In genomic region chr17:20008242-20009051, GRCh38 we compare ENCODE assay signal across 8 cellular contexts. TPM values are rescaled to one million over a fixed set of nuclear protein-coding genes. Genes with fewer than 3 reads are reported as not detected.
DNase-seq lines count a peak whose midpoint lies in the region; ATAC-seq and TF ChIP-seq lines count a peak whose summit lies in the region.

No MANE protein-coding gene starts in this region.

- no peaks in the 10 kb centered on the region for H3K9me3 Mint-ChIP-seq in endodermal cell

- 35 to 39% methylated on average over 26 to 35 of the region's 35 CpGs for WGBS in endodermal cell (ENCODE audit: insufficient coverage in 1 of 2, insufficient read length in 1 of 2), 2 experiments

- H3K9me3 ChIP-seq in SU-DHL-6 (ENCODE audit: insufficient read depth, low read length), result no peaks in the 10 kb centered on the region
- H3K9me3 ChIP-seq in endodermal cell (ENCODE audit: control insufficient read depth, low read length), result no peaks in the 10 kb centered on the region
- H3K9me3 ChIP-seq in muscle layer of colon (ENCODE audit: low read length), result no peaks in the 10 kb centered on the region
- no peaks in the 10 kb centered on the region for H3K9me3 ChIP-seq in vagina

- peak overlapping the region; percentile 51 for H3K9ac ChIP-seq in SU-DHL-6 (ENCODE audit: low read length)
- H3K9ac ChIP-seq in endodermal cell (ENCODE audit: extremely low read depth, low read length, poor library complexity, severe bottlenecking), result no peak overlapping the region
- no peak overlapping the region for H3K9ac ChIP-seq in muscle layer of colon (ENCODE audit: low read length)

- H3K4me3 ChIP-seq in SU-DHL-6 (ENCODE audit: insufficient read depth, low read length, poor library complexity, severe bottlenecking) (peak overlapping the region; percentile 57), endodermal cell (ENCODE audit: low read length) (peak overlapping the region; percentile 91), muscle layer of colon (ENCODE audit: low read depth in 1 of 2, low read length in 2 of 2) (peak overlapping the region; percentile 57 to 82), vagina (peak overlapping the region; percentile 72 to 83)

- H4K20me1 ChIP-seq in SU-DHL-6 (ENCODE audit: low read depth, low read length), result no peaks in the 10 kb centered on the region

- H3K27me3 Mint-ChIP-seq in endodermal cell (ENCODE audit: insufficient read depth), result peaks cover 53% of the 10 kb centered on the region

- H3K27me3 ChIP-seq in SU-DHL-6 (ENCODE audit: low read length) (no peaks in the 10 kb centered on the region), endodermal cell (ENCODE audit: control insufficient read depth, insufficient read depth, low read length, poor library complexity, severe bottlenecking) (peaks cover 51% of the 10 kb centered on the region), muscle layer of colon (ENCODE audit: control insufficient read depth in 1 of 2, insufficient read depth in 2 of 2, low read length in 2 of 2) (peaks cover 12 to 37% of the 10 kb centered on the region in 2 donors), vagina (no peaks in the 10 kb centered on the region)

- H3K27ac ChIP-seq in SU-DHL-6 (ENCODE audit: low read depth, low read length), result no peak overlapping the region
- H3K27ac ChIP-seq in endodermal cell (ENCODE audit: low read depth, low read length), result no peak overlapping the region
- H3K27ac ChIP-seq in muscle layer of colon (ENCODE audit: low read depth, low read length), result no peak overlapping the region
- H3K27ac ChIP-seq in vagina, result peak overlapping the region; percentile 74

- H2AFZ ChIP-seq in SU-DHL-6 (ENCODE audit: low read depth, low read length, severe bottlenecking), result peak overlapping the region; percentile 100

- no peaks in the 10 kb centered on the region for H3K4me1 ChIP-seq in endodermal cell (ENCODE audit: control insufficient read depth, insufficient read depth, low read length)
- H3K4me1 ChIP-seq in muscle layer of colon (ENCODE audit: insufficient read depth, low read length), result peaks cover 5% of the 10 kb centered on the region
- peaks cover 11% of the 10 kb centered on the region for H3K4me1 ChIP-seq in vagina

- TF ChIP-seq CTCF in SU-DHL-6 (IDR thresholded peaks at IDR 0.05; ENCODE audit: insufficient read depth, low read length, poor library complexity, severe bottlenecking) (no peak), endodermal cell (conservative IDR thresholded peaks at IDR 0.05) (no peak), vagina (IDR thresholded peaks at IDR 0.05) (no peak)

- H3K79me2 ChIP-seq in SU-DHL-6 (ENCODE audit: insufficient read depth, low read length), result no peaks in the 10 kb centered on the region

- peak overlapping the region; percentile 93 for H3K4me2 ChIP-seq in SU-DHL-6 (ENCODE audit: low read depth, low read length, poor library complexity, severe bottlenecking)

- ATAC-seq in HG02763 (IDR thresholded peaks at IDR 0.05; ENCODE audit: unreplicated experiment), result peak; percentile 15

- peaks cover 3% of the 10 kb centered on the region for H3K4me1 Mint-ChIP-seq in endodermal cell

- peak; percentile 24 for DNase-seq in activated CD4-positive, alpha-beta T cell treated with anti-CD3 and anti-CD28 coated beads for 48 hours
- DNase-seq in activated CD4-positive, alpha-beta T cell treated with anti-CD3 and anti-CD28 coated beads for 1 hour, result no peak
- DNase-seq in endodermal cell, result peak; percentile 86
- DNase-seq in vagina (ENCODE audit: extremely low spot score in 2 of 2), result peak in 1 of 2 donors; percentile 77
- DNase-seq in GM19240 (ENCODE audit: insufficient read length, low spot score), result no peak

- H3K36me3 Mint-ChIP-seq in endodermal cell (ENCODE audit: low read depth), result no peaks in the 10 kb centered on the region

- peak overlapping the region; percentile 52 for H3K27ac Mint-ChIP-seq in endodermal cell

- H3K9me2 ChIP-seq in SU-DHL-6 (replicated peaks; ENCODE audit: insufficient read depth, low read length), result no peaks in the 10 kb centered on the region

- intact Hi-C loops in vagina (cut with DNase I), result no loop called here

- H3K4me3 Mint-ChIP-seq in endodermal cell, result peak overlapping the region; percentile 72

- TF ChIP-seq POLR2A in vagina (IDR thresholded peaks at IDR 0.05), result no peak

- H3K36me3 ChIP-seq in SU-DHL-6 (ENCODE audit: low read length) (no peaks in the 10 kb centered on the region), endodermal cell (ENCODE audit: control insufficient read depth, insufficient read depth, low read length) (no peaks in the 10 kb centered on the region), muscle layer of colon (ENCODE audit: insufficient read depth, low read length) (no peaks in the 10 kb centered on the region), vagina (no peaks in the 10 kb centered on the region)

- no peaks in the 10 kb centered on the region for H3F3A ChIP-seq in SU-DHL-6 (ENCODE audit: insufficient read depth)

RNA-seq across cellular contexts. Expression of gene SPECC1, which starts 0.7 kb away (rescaled TPM):
- total RNA-seq in endodermal cell, result 10 to 100 TPM; 48.7 to 60.6 TPM
- polyA plus RNA-seq in endodermal cell (2013, experiment 1 of 2), result 41.7 TPM
- polyA plus RNA-seq in endodermal cell (2013, experiment 2 of 2), result 39.2 TPM
- 25.3 TPM for total RNA-seq in vagina

RNA-seq across cellular contexts. Expression of gene AKAP10, which starts 30.8 kb away (rescaled TPM):
- total RNA-seq in endodermal cell (10 to 100 TPM; 29.6 to 39.1 TPM), vagina (23.3 TPM)
- polyA plus RNA-seq in endodermal cell (2013, experiment 1 of 2), result 17.2 TPM
- polyA plus RNA-seq in endodermal cell (2013, experiment 2 of 2), result 18.3 TPM

Comparison
In these comparisons a context has a peak if more than half of its experiments do, and no peak if none do; other contexts are left out.
1. DNase-seq: peak in activated CD4-positive, alpha-beta T cell treated with anti-CD3 and anti-CD28 coated beads for 48 hours (single experiment) and endodermal cell (single experiment); none in activated CD4-positive, alpha-beta T cell treated with anti-CD3 and anti-CD28 coated beads for 1 hour (single experiment) and GM19240 (single experiment).
2. Peak in every context shown above with its lines, with median percentiles within 50 percentile points of each other: H3K4me3 ChIP-seq.